ENCODE assay signal across 11 cellular contexts in the genomic region with DNA sequence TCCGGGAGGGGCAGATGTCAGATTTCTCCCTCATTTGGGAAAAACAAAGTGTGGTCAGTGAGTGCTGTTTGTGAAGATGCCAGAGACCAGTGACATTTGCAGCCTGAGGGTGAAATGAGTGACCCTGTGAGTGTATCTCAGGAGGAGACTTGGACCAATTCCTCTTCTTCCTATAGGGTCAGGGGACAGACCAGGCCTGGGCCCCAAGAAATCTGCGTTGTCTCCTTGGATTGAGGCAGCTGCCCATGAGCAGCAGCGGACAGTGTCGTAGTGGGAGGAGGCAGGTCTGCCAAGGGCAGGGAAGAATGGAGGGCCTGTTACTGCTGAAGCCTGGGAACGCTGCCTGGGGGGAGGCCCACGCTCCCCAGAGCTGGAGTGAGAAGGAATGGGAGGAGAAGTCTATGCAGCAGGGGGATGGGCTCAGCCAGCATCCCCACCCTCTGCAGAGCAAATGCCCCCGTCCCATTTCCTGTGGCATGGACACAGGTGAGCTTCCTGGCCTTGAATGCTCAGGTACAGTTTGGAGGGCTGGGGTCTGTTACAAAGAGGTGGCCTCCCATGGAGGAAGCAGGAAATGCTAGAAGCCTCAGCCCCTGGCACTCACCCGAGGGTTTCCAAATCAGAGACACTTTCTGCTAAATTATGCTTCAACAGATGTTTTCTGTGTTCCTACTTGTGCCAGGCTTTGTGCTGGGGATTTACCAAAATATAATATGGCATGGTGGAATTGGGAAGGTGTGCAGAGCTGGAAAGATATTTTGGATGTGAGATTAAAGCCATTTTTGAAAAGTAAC. TPM values are rescaled to one million over a fixed set of nuclear protein-coding genes. Genes with fewer than 3 reads are reported as not detected.
DNase-seq lines count a peak whose midpoint lies in the region; ATAC-seq and TF ChIP-seq lines count a peak whose summit lies in the region.
"Had no signal": no experiment of that assay in that cellular context is flagged by ENCODE, and none has a peak within 500 bp of the region (broad histone marks: within the 10 kb centered on the region; RNA-seq: fewer than 3 reads in every experiment).

No MANE protein-coding gene starts in this region.

- no peaks in the 10 kb centered on the region for H3K27me3 ChIP-seq in CD8-positive, alpha-beta memory T cell (ENCODE audit: insufficient read depth, low read length, poor library complexity, severe bottlenecking)

- CTCF ChIA-PET in CD8-positive, alpha-beta memory T cell (lab: Charles Lee), result no interaction called here
- CTCF ChIA-PET in activated naive CD4-positive, alpha-beta T cell treated with anti-CD3 and anti-CD28 coated beads, Interleukin-2, amount 10 ng/mL, durations not matched to agents 7 days and 5 days (lab: Charles Lee), result no interaction called here

- no peaks in the 10 kb centered on the region for H3K9me3 Mint-ChIP-seq in CD8-positive, alpha-beta memory T cell
- no peaks in the 10 kb centered on the region for H3K9me3 Mint-ChIP-seq in activated naive CD4-positive, alpha-beta T cell treated with anti-CD3 and anti-CD28 coated beads, Interleukin-2, amount 10 ng/mL, durations not matched to agents 7 days and 5 days
- H3K9me3 Mint-ChIP-seq: activated naive CD8-positive, alpha-beta T cell treated with anti-CD3 and anti-CD28 coated beads, Interleukin-2, amount 50 U/mL, for 24 hours had no signal

- no peak overlapping the region for H3K4me3 Mint-ChIP-seq in CD8-positive, alpha-beta memory T cell
- no peak overlapping the region for H3K4me3 Mint-ChIP-seq in activated naive CD4-positive, alpha-beta T cell treated with anti-CD3 and anti-CD28 coated beads, Interleukin-2, amount 10 ng/mL, durations not matched to agents 7 days and 5 days
- H3K4me3 Mint-ChIP-seq: activated naive CD8-positive, alpha-beta T cell treated with anti-CD3 and anti-CD28 coated beads, Interleukin-2, amount 50 U/mL, for 24 hours had no signal

- no peaks in the 10 kb centered on the region for H3K9me3 ChIP-seq in CD8-positive, alpha-beta memory T cell (ENCODE audit: low read length)

- no peak for TF ChIP-seq POLR2A in GM18505 (IDR thresholded peaks at IDR 0.05; ENCODE audit: borderline replicate concordance, extremely low read depth, insufficient read depth, insufficient read length)

- H3K4me3 ChIP-seq in CD8-positive, alpha-beta memory T cell (ENCODE audit: low read length), result no peak overlapping the region

- no peaks in the 10 kb centered on the region for H3K36me3 ChIP-seq in CD8-positive, alpha-beta memory T cell (ENCODE audit: insufficient read depth, low read length)

- no peak overlapping the region for H3K27ac Mint-ChIP-seq in CD8-positive, alpha-beta memory T cell
- no peak overlapping the region for H3K27ac Mint-ChIP-seq in activated naive CD4-positive, alpha-beta T cell treated with anti-CD3 and anti-CD28 coated beads, Interleukin-2, amount 10 ng/mL, durations not matched to agents 7 days and 5 days
- H3K27ac Mint-ChIP-seq: activated naive CD8-positive, alpha-beta T cell treated with anti-CD3 and anti-CD28 coated beads, Interleukin-2, amount 50 U/mL, for 24 hours had no signal

- intact Hi-C loops in posterior vena cava (cut with DNase I), result no loop called here

- H3K4me1 ChIP-seq in CD8-positive, alpha-beta memory T cell (ENCODE audit: insufficient read depth, low read length), result no peaks in the 10 kb centered on the region

- H3K4me1 Mint-ChIP-seq in CD8-positive, alpha-beta memory T cell, result no peaks in the 10 kb centered on the region
- H3K4me1 Mint-ChIP-seq in activated naive CD4-positive, alpha-beta T cell treated with anti-CD3 and anti-CD28 coated beads, Interleukin-2, amount 10 ng/mL, durations not matched to agents 7 days and 5 days, result no peaks in the 10 kb centered on the region
- H3K4me1 Mint-ChIP-seq: activated naive CD8-positive, alpha-beta T cell treated with anti-CD3 and anti-CD28 coated beads, Interleukin-2, amount 50 U/mL, for 24 hours had no signal

- DNase-seq in AG08395 (ENCODE audit: low spot score) (peak; percentile 53), cerebellum (ENCODE audit: low spot score) (peak; percentile 19), inferior parietal cortex (ENCODE audit: extremely low spot score) (peak; percentile 64), posterior vena cava (ENCODE audit: low spot score) (peak; percentile 85)
- DNase-seq in CD8-positive, alpha-beta memory T cell, result no peak
- DNase-seq in activated naive CD4-positive, alpha-beta T cell treated with anti-CD3 and anti-CD28 coated beads, Interleukin-2, amount 10 ng/mL, durations not matched to agents 7 days and 5 days, result no peak
- DNase-seq: activated CD4-positive, alpha-beta T cell treated with anti-CD3 and anti-CD28 coated beads, Interleukin-2, amount 50 U/mL, for 1 hour; activated naive CD8-positive, alpha-beta T cell treated with anti-CD3 and anti-CD28 coated beads, Interleukin-2, amount 50 U/mL, for 24 hours; NCI-H226 had no signal

- no peak for ATAC-seq in GM18505 (IDR thresholded peaks at IDR 0.05; ENCODE audit: unreplicated experiment)
- ATAC-seq in GM21515 (IDR thresholded peaks at IDR 0.05; ENCODE audit: unreplicated experiment), result no peak
- ATAC-seq: activated naive CD8-positive, alpha-beta T cell treated with anti-CD3 and anti-CD28 coated beads, Interleukin-2, amount 50 U/mL, for 24 hours had no signal

- H3K27ac ChIP-seq in CD8-positive, alpha-beta memory T cell (ENCODE audit: low read depth, low read length), result no peak overlapping the region

- no peaks in the 10 kb centered on the region for H3K36me3 Mint-ChIP-seq in CD8-positive, alpha-beta memory T cell
- no peaks in the 10 kb centered on the region for H3K36me3 Mint-ChIP-seq in activated naive CD4-positive, alpha-beta T cell treated with anti-CD3 and anti-CD28 coated beads, Interleukin-2, amount 10 ng/mL, durations not matched to agents 7 days and 5 days

- peaks cover 0 to 9% of the 10 kb centered on the region in 2 donors for H3K27me3 Mint-ChIP-seq in CD8-positive, alpha-beta memory T cell
- peaks cover 4% of the 10 kb centered on the region for H3K27me3 Mint-ChIP-seq in activated naive CD4-positive, alpha-beta T cell treated with anti-CD3 and anti-CD28 coated beads, Interleukin-2, amount 10 ng/mL, durations not matched to agents 7 days and 5 days
- H3K27me3 Mint-ChIP-seq: activated naive CD8-positive, alpha-beta T cell treated with anti-CD3 and anti-CD28 coated beads, Interleukin-2, amount 50 U/mL, for 24 hours had no signal

- POLR2A ChIA-PET in CD8-positive, alpha-beta memory T cell (lab: Charles Lee), result no interaction called here

RNA-seq across cellular contexts. Expression of a gene that starts 29.8 kb away (rescaled TPM):
- total RNA-seq in cerebellum, result 7.3 TPM
- total RNA-seq in posterior vena cava, result 10 to 100 TPM; 33.9 to 62.7 TPM
- not detected for total RNA-seq in CD8-positive, alpha-beta memory T cell
- not detected for polyA plus RNA-seq in CD8-positive, alpha-beta memory T cell

Comparison
In these comparisons a context has a peak if more than half of its experiments do, and no peak if none do; other contexts are left out.
1. DNase-seq: peak in AG08395 (single experiment), cerebellum (single experiment), inferior parietal cortex (single experiment) and posterior vena cava (single experiment); none in CD8-positive, alpha-beta memory T cell (0 of 5) and activated naive CD4-positive, alpha-beta T cell treated with anti-CD3 and anti-CD28 coated beads, Interleukin-2, amount 10 ng/mL, durations not matched to agents 7 days and 5 days (single experiment).